In genomic region chr22:45096256-45096907, GRCh38 we compare ENCODE assay signal across 9 cellular contexts.
DNase-seq lines count a peak whose midpoint lies in the region; TF ChIP-seq lines count a peak whose summit lies in the region.
"Had no signal": no experiment of that assay in that cellular context is flagged by ENCODE, and none has a peak within 500 bp of the region (broad histone marks: within the 10 kb centered on the region; RNA-seq: fewer than 3 reads in every experiment).

No MANE protein-coding gene starts in this region.

- H3K9me3 Mint-ChIP-seq in endodermal cell, result peaks cover 2% of the 10 kb centered on the region
- H3K9me3 Mint-ChIP-seq in mesothelial cell of epicardium, result no peaks in the 10 kb centered on the region
- H3K9me3 Mint-ChIP-seq: natural killer cell treated with Interleukin-12 subunit alpha and Interleukin-12 subunit beta and Interleukin-15 and Interleukin-18, amount 100 ng/mL, for 72 hours had no signal

- H3K27me3 Mint-ChIP-seq in endodermal cell (ENCODE audit: insufficient read depth), result peaks cover 6% of the 10 kb centered on the region
- peaks cover 53% of the 10 kb centered on the region for H3K27me3 Mint-ChIP-seq in mesothelial cell of epicardium (ENCODE audit: low read depth)

- no peaks in the 10 kb centered on the region for H3K9me3 ChIP-seq in endodermal cell (ENCODE audit: control insufficient read depth, low read length)

- in situ Hi-C loops in GM13977 (cut with MboI; ENCODE audit: low pct_unique_long_range_greater_than_20kb, low sequenced_read_pairs, unreplicated experiment), result no loop called here

- H3K27me3 ChIP-seq in endodermal cell (ENCODE audit: control insufficient read depth, insufficient read depth, low read length, poor library complexity, severe bottlenecking), result no peaks in the 10 kb centered on the region

- H3K36me3 ChIP-seq in endodermal cell (ENCODE audit: control insufficient read depth, insufficient read depth, low read length), result no peaks in the 10 kb centered on the region

- peaks cover 4% of the 10 kb centered on the region for H3K4me1 ChIP-seq in endodermal cell (ENCODE audit: control insufficient read depth, insufficient read depth, low read length)

- H3K4me3 ChIP-seq in endodermal cell (ENCODE audit: low read length), result no peak overlapping the region

- TF ChIP-seq CTCF in GM13977 (IDR thresholded peaks at IDR 0.05; ENCODE audit: extremely low read depth, insufficient read depth, missing control alignments) (peak; percentile 79), endodermal cell (conservative IDR thresholded peaks at IDR 0.05) (peak; percentile 90), mesothelial cell of epicardium (IDR thresholded peaks at IDR 0.05; ENCODE audit: unreplicated experiment) (peak; percentile 43)

- H3K36me3 Mint-ChIP-seq in endodermal cell (ENCODE audit: low read depth) (no peaks in the 10 kb centered on the region), mesothelial cell of epicardium (no peaks in the 10 kb centered on the region)
- H3K36me3 Mint-ChIP-seq: natural killer cell treated with Interleukin-12 subunit alpha and Interleukin-12 subunit beta and Interleukin-15 and Interleukin-18, amount 100 ng/mL, for 72 hours had no signal

- WGBS in endodermal cell (ENCODE audit: insufficient coverage in 1 of 2, insufficient read length in 1 of 2), 2 experiments, result 35 to 53% methylated on average over 5 to 7 of the region's 7 CpGs

- no peak overlapping the region for H3K27ac ChIP-seq in endodermal cell (ENCODE audit: low read depth, low read length)

- H3K27ac Mint-ChIP-seq in endodermal cell, result no peak overlapping the region
- no peak overlapping the region for H3K27ac Mint-ChIP-seq in mesothelial cell of epicardium
- H3K27ac Mint-ChIP-seq: natural killer cell treated with Interleukin-12 subunit alpha and Interleukin-12 subunit beta and Interleukin-15 and Interleukin-18, amount 100 ng/mL, for 72 hours had no signal

- H3K9ac ChIP-seq in endodermal cell (ENCODE audit: extremely low read depth, low read length, poor library complexity, severe bottlenecking), result no peak overlapping the region

- H3K4me1 Mint-ChIP-seq in endodermal cell (peaks cover 16% of the 10 kb centered on the region), mesothelial cell of epicardium (no peaks in the 10 kb centered on the region)

- H3K4me3 Mint-ChIP-seq in endodermal cell (no peak overlapping the region), mesothelial cell of epicardium (no peak overlapping the region)
- H3K4me3 Mint-ChIP-seq: natural killer cell treated with Interleukin-12 subunit alpha and Interleukin-12 subunit beta and Interleukin-15 and Interleukin-18, amount 100 ng/mL, for 72 hours had no signal

- DNase-seq in AG08395 (ENCODE audit: low spot score), result peak; percentile 89
- peak; percentile 87 for DNase-seq in GM13977 (ENCODE audit: low spot score)
- DNase-seq in NCI-H345 (lab: John Stamatoyannopoulos, UW), result peak; percentile 57
- DNase-seq in activated CD4-positive, alpha-beta T cell treated with anti-CD3 and anti-CD28 coated beads, Interleukin-2, amount 50 U/mL, for 1 hour, result peak; percentile 23
- peak; percentile 92 for DNase-seq in endodermal cell
- peak in 1 of 2 experiments; percentile 62 for DNase-seq in mesothelial cell of epicardium (ENCODE audit: low spot score in 2 of 2, unreplicated experiment in 2 of 2)
- peak; percentile 54 for DNase-seq in stromal cell of bone marrow (ENCODE audit: low read depth)
- no peak for DNase-seq in GF-D8 (lab: John Stamatoyannopoulos, UW)
